In the genomic region with DNA sequence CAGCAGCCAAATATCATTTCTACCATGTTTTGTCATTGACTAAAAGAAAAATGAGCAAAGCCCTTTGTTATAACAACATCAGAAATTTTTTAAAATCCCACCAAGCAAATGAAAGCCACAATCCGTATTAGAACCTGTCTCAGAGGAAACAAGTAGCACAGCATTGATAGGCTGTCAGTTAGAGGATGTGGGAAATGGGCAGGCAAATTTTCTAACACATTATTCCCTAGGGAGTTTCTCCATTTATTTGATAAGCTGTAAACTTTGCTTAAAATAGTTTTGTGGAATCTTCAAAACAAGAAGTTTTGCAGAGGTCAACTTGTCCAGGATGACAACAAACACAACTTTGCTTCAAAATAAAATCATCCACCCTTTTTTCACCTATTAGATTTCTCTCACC, we compare ENCODE assay signal across 16 cellular contexts. TPM values are rescaled to one million over a fixed set of nuclear protein-coding genes. Genes with fewer than 3 reads are reported as not detected.
A peak's percentile ranks its signal among the peaks of the same experiment; 100 is the strongest.
DNase-seq lines count a peak whose midpoint lies in the region; ATAC-seq and TF ChIP-seq lines count a peak whose summit lies in the region.
"Had no signal": no experiment of that assay in that cellular context is flagged by ENCODE, and none has a peak within 500 bp of the region (broad histone marks: within the 10 kb centered on the region; RNA-seq: fewer than 3 reads in every experiment).

No MANE protein-coding gene starts in this region.

- TF ChIP-seq CTCF in GM12865 (IDR thresholded peaks at IDR 0.05; ENCODE audit: insufficient read depth, low read depth, low read length, missing control alignments) (no peak), GM23338 (conservative IDR thresholded peaks at IDR 0.05; ENCODE audit: low read depth in 2 of 2) (no peak), RWPE1 (conservative IDR thresholded peaks at IDR 0.05; ENCODE audit: low read depth) (no peak), upper lobe of left lung (IDR thresholded peaks at IDR 0.05) (no peak)

- no peak overlapping the region for H3K27ac Mint-ChIP-seq in GM23338
- no peak overlapping the region for H3K27ac Mint-ChIP-seq in activated CD8-positive, alpha-beta T cell treated with anti-CD3 and anti-CD28 coated beads, Interleukin-2, amount 10 ng/mL, durations not matched to agents 7 days and 5 days
- H3K27ac Mint-ChIP-seq: activated T-cell treated with anti-CD3 and anti-CD28 coated beads, Interleukin-2, amount 50 U/mL, for 24 hours; T-helper 17 cell had no signal

- no peaks in the 10 kb centered on the region for H3F3A ChIP-seq in GM23338 (replicated peaks; ENCODE audit: low read depth)

- H3K36me3 Mint-ChIP-seq in GM23338 (ENCODE audit: low read depth): no peaks in the 10 kb centered on the region
- H3K36me3 Mint-ChIP-seq in activated CD8-positive, alpha-beta T cell treated with anti-CD3 and anti-CD28 coated beads, Interleukin-2, amount 10 ng/mL, durations not matched to agents 7 days and 5 days (ENCODE audit: low read depth): no peaks in the 10 kb centered on the region

- H3K4me3 Mint-ChIP-seq in GM23338: no peak overlapping the region
- no peak overlapping the region for H3K4me3 Mint-ChIP-seq in activated CD8-positive, alpha-beta T cell treated with anti-CD3 and anti-CD28 coated beads, Interleukin-2, amount 10 ng/mL, durations not matched to agents 7 days and 5 days
- H3K4me3 Mint-ChIP-seq: activated T-cell treated with anti-CD3 and anti-CD28 coated beads, Interleukin-2, amount 50 U/mL, for 24 hours; T-helper 17 cell had no signal

- no peaks in the 10 kb centered on the region for H3K9me2 ChIP-seq in GM23338 (ENCODE audit: insufficient read depth)

- peaks cover 11% of the 10 kb centered on the region for H3K4me1 ChIP-seq in GM23338 (ENCODE audit: insufficient read depth)
- H3K4me1 ChIP-seq in neuron (ENCODE audit: insufficient read depth, low read length): peaks cover 16% of the 10 kb centered on the region
- no peaks in the 10 kb centered on the region for H3K4me1 ChIP-seq in upper lobe of left lung
- H3K4me1 ChIP-seq: suprapubic skin had no signal

- ATAC-seq in GM23338 (no peak), upper lobe of left lung (ENCODE audit: low FRiP score in 2 of 2) (no peak)
- ATAC-seq in activated CD8-positive, alpha-beta T cell treated with anti-CD3 and anti-CD28 coated beads, Interleukin-2, amount 10 ng/mL, durations not matched to agents 7 days and 5 days: no peak
- ATAC-seq: T-helper 17 cell had no signal

- no peak for TF ChIP-seq POLR2A in upper lobe of left lung (IDR thresholded peaks at IDR 0.05)

- no peak overlapping the region for H3K4me2 ChIP-seq in GM23338

- H3K79me2 ChIP-seq in GM23338 (replicated peaks; ENCODE audit: insufficient read depth): no peaks in the 10 kb centered on the region

- H2AFZ ChIP-seq in GM23338: peak overlapping the region; percentile 34; the same call in 1 of the 2 replicates
- H2AFZ ChIP-seq in neuron (ENCODE audit: low read depth, low read length): peak overlapping the region; percentile 43

- WGBS in upper lobe of left lung, 2 donors: 46 to 68% methylated on average over 1 of the region's 1 CpG

- no peaks in the 10 kb centered on the region for H3K36me3 ChIP-seq in GM23338 (ENCODE audit: insufficient read depth)
- no peaks in the 10 kb centered on the region for H3K36me3 ChIP-seq in neuron (ENCODE audit: insufficient read depth, low read length)
- H3K36me3 ChIP-seq in upper lobe of left lung: no peaks in the 10 kb centered on the region
- H3K36me3 ChIP-seq: spleen, suprapubic skin had no signal

- peaks cover 1% of the 10 kb centered on the region for H3K27me3 Mint-ChIP-seq in GM23338 (ENCODE audit: insufficient read depth, low read depth, poor library complexity)
- peaks cover 29% of the 10 kb centered on the region for H3K27me3 Mint-ChIP-seq in activated CD8-positive, alpha-beta T cell treated with anti-CD3 and anti-CD28 coated beads, Interleukin-2, amount 10 ng/mL, durations not matched to agents 7 days and 5 days (ENCODE audit: low read depth)

- H3K9me3 ChIP-seq in neuron (ENCODE audit: low read length): peaks cover 2% of the 10 kb centered on the region
- H3K9me3 ChIP-seq in upper lobe of left lung: no peaks in the 10 kb centered on the region
- H3K9me3 ChIP-seq: spleen, suprapubic skin had no signal

- no peaks in the 10 kb centered on the region for H4K20me1 ChIP-seq in GM23338 (replicated peaks; ENCODE audit: insufficient read depth)

- CTCF ChIA-PET in RWPE1 (lab: Yijun Ruan, JAX): no interaction called here
- CTCF ChIA-PET in activated CD8-positive, alpha-beta T cell treated with anti-CD3 and anti-CD28 coated beads, Interleukin-2, amount 10 ng/mL, durations not matched to agents 7 days and 5 days (lab: Charles Lee): interaction anchor here (1.8 kb wide), 1 partner anchor 73 kb away, joined by 5 read pairs; no protein-coding TSS in a partner anchor

- POLR2A ChIA-PET in RWPE1 (lab: Yijun Ruan, JAX; ENCODE audit: low non-redundant PET): no interaction called here
- POLR2A ChIA-PET in activated CD8-positive, alpha-beta T cell treated with anti-CD3 and anti-CD28 coated beads, Interleukin-2, amount 10 ng/mL, durations not matched to agents 7 days and 5 days (lab: Charles Lee): no interaction called here

- no peak for TF ChIP-seq EP300 in upper lobe of left lung (IDR thresholded peaks at IDR 0.05)

- peaks cover 15% of the 10 kb centered on the region; the same call in 2 of the 3 replicates for H3K4me1 Mint-ChIP-seq in GM23338
- no peaks in the 10 kb centered on the region for H3K4me1 Mint-ChIP-seq in activated CD8-positive, alpha-beta T cell treated with anti-CD3 and anti-CD28 coated beads, Interleukin-2, amount 10 ng/mL, durations not matched to agents 7 days and 5 days (ENCODE audit: low read depth)

- no peaks in the 10 kb centered on the region for H3K9me3 Mint-ChIP-seq in GM23338
- H3K9me3 Mint-ChIP-seq in activated CD8-positive, alpha-beta T cell treated with anti-CD3 and anti-CD28 coated beads, Interleukin-2, amount 10 ng/mL, durations not matched to agents 7 days and 5 days (ENCODE audit: insufficient read depth): no peaks in the 10 kb centered on the region
- H3K9me3 Mint-ChIP-seq: activated T-cell treated with anti-CD3 and anti-CD28 coated beads, Interleukin-2, amount 50 U/mL, for 24 hours had no signal

- H3K27me3 ChIP-seq in GM23338 (ENCODE audit: insufficient read depth) (no peaks in the 10 kb centered on the region), neuron (ENCODE audit: insufficient read depth, low read length) (no peaks in the 10 kb centered on the region), upper lobe of left lung (no peaks in the 10 kb centered on the region)
- H3K27me3 ChIP-seq: suprapubic skin had no signal

- peak; percentile 36 for DNase-seq in GM12865 (ENCODE audit: low read depth)
- no peak for DNase-seq in GM23338 (ENCODE audit: low spot score)
- DNase-seq in RWPE1 (ENCODE audit: low spot score): no peak
- no peak for DNase-seq in activated CD8-positive, alpha-beta T cell treated with anti-CD3 and anti-CD28 coated beads, Interleukin-2, amount 10 ng/mL, durations not matched to agents 7 days and 5 days
- no peak for DNase-seq in upper lobe of left lung
- DNase-seq in NCI-H1694 (lab: John Stamatoyannopoulos, UW): no peak
- no peak for DNase-seq in ecto neural progenitor cell (ENCODE audit: low spot score)
- DNase-seq: activated CD4-positive, alpha-beta T cell treated with anti-CD3 and anti-CD28 coated beads for 48 hours; activated T-cell treated with anti-CD3 and anti-CD28 coated beads, Interleukin-2, amount 50 U/mL, for 24 hours; NCI-H2029 treated with DMSO at 0.1 percent for 48 hours; NCI-H748 treated with DMSO at 0.1 percent for 48 hours; spleen; T-helper 17 cell had no signal

- H3K4me3 ChIP-seq in GM12865 (ENCODE audit: low read depth, low read length) (no peak overlapping the region), GM23338 (no peak overlapping the region), neuron (ENCODE audit: low read length) (no peak overlapping the region), upper lobe of left lung (no peak overlapping the region)
- H3K4me3 ChIP-seq: coronary artery, spleen, suprapubic skin had no signal

- no peak overlapping the region for H3K27ac ChIP-seq in GM23338 (ENCODE audit: low read depth)
- peak overlapping the region; percentile 53; the same call in 1 of the 2 replicates for H3K27ac ChIP-seq in RWPE1
- H3K27ac ChIP-seq in upper lobe of left lung: no peak overlapping the region
- H3K27ac ChIP-seq: spleen, suprapubic skin had no signal

TF ChIP-seq in GM23338, 12 proteins besides CTCF, POLR2A, EP300 and RAD21 (continues in another document):
- TF ChIP-seq NANOG (IDR thresholded peaks at IDR 0.05; ENCODE audit: borderline replicate concordance) (no peak), POLR2AphosphoS5 (IDR thresholded peaks at IDR 0.05; ENCODE audit: low read depth) (no peak), STAT1 (IDR thresholded peaks at IDR 0.05; ENCODE audit: unreplicated experiment) (no peak), EZH2phosphoT487 (IDR thresholded peaks at IDR 0.05; ENCODE audit: unreplicated experiment) (no peak), JUNB (IDR thresholded peaks at IDR 0.05; ENCODE audit: unreplicated experiment) (no peak), EZH2 (IDR thresholded peaks at IDR 0.05; ENCODE audit: low read depth, unreplicated experiment) (no peak)

RNA-seq across cellular contexts. Expression of gene APC, which starts 53.6 kb away (rescaled TPM):
- 45.3 and 62.9 TPM in 2 replicates for total RNA-seq in GM23338 (2014; rRNA removed; shearing (Covaris generic))
- polyA plus RNA-seq in GM23338 (2016; fragmentation: Nextera tagmentation; extraction: Ambion mirVana): 34.8 and 42.4 TPM in 2 replicates
- 10 to 100 TPM; 21.5 to 24.5 TPM for total RNA-seq in activated CD8-positive, alpha-beta T cell treated with anti-CD3 and anti-CD28 coated beads, Interleukin-2, amount 10 ng/mL, durations not matched to agents 7 days and 5 days
- total RNA-seq in upper lobe of left lung: 10 to 100 TPM; 38.4 to 95.3 (median 71.6) TPM
